In genomic region chr17:38907930-38908675, GRCh38 we compare ENCODE assay signal across 16 cellular contexts. TPM values are rescaled to one million over a fixed set of nuclear protein-coding genes. Genes with fewer than 3 reads are reported as not detected.
A peak's percentile ranks its signal among the peaks of the same experiment; 100 is the strongest.
DNase-seq lines count a peak whose midpoint lies in the region; ATAC-seq, FAIRE-seq and TF ChIP-seq lines count a peak whose summit lies in the region.
"Had no signal": no experiment of that assay in that cellular context is flagged by ENCODE, and none has a peak within 500 bp of the region (broad histone marks: within the 10 kb centered on the region; RNA-seq: fewer than 3 reads in every experiment).

No MANE protein-coding gene starts in this region.

- H3K27ac ChIP-seq in brain microvascular endothelial cell (no peak overlapping the region), HepG2 (ENCODE audit: extremely low read length, insufficient read depth, low read length) (no peak overlapping the region), subcutaneous abdominal adipose tissue (ENCODE audit: low read depth, low read length) (peak overlapping the region; percentile 81)
- H3K27ac ChIP-seq: GM23248 had no signal

- H3K4me1 Mint-ChIP-seq in IgD-negative memory B cell, result peaks cover 12 to 24% (median 18%) of the 10 kb centered on the region in 3 donors

- H3K27me3 ChIP-seq in brain microvascular endothelial cell (replicated peaks) (no peaks in the 10 kb centered on the region), HepG2 (ENCODE audit: control insufficient read depth in 1 of 2, insufficient read depth in 2 of 2, low read length in 2 of 2) (no peaks in the 10 kb centered on the region), subcutaneous abdominal adipose tissue (ENCODE audit: control insufficient read depth in 5 of 5, insufficient read depth in 4 of 5, low read length in 5 of 5) (no peaks in the 10 kb centered on the region)

- no peak for FAIRE-seq in HepG2 (lab: Jason Lieb, UNC)

- H3K4me2 ChIP-seq in HepG2 (ENCODE audit: low read depth, low read length), result no peak overlapping the region

- in situ Hi-C loops in brain microvascular endothelial cell (cut with HindIII; ENCODE audit: low pct_ligation_motif_present, low sequenced_read_pairs), result no loop called here
- in situ Hi-C loops in HepG2 (cut with HindIII; ENCODE audit: extremely low pct_ligation_motif_present, low pct_unique_long_range_greater_than_20kb), result no loop called here

- H3K36me3 ChIP-seq in brain microvascular endothelial cell (replicated peaks), result peaks cover 68% of the 10 kb centered on the region
- peaks cover 38 to 78% of the 10 kb centered on the region in 2 experiments for H3K36me3 ChIP-seq in HepG2 (replicated peaks in 1 of 2; ENCODE audit: control insufficient read depth in 1 of 2, insufficient read depth in 2 of 2, low read length in 2 of 2)
- H3K36me3 ChIP-seq in subcutaneous abdominal adipose tissue (ENCODE audit: control insufficient read depth in 5 of 5, insufficient read depth in 5 of 5, low read length in 5 of 5), result peaks cover 0 to 58% (median 22%) of the 10 kb centered on the region in 5 donors

- H3K27ac Mint-ChIP-seq in IgD-negative memory B cell, result peak overlapping the region in 2 of 3 donors; percentile 31 to 37

- peaks cover 3% of the 10 kb centered on the region; the same call in 1 of the 2 replicates for H3K4me1 ChIP-seq in HepG2 (ENCODE audit: insufficient read depth, low read length)
- peaks cover 6 to 63% (median 56%) of the 10 kb centered on the region in 5 donors for H3K4me1 ChIP-seq in subcutaneous abdominal adipose tissue (ENCODE audit: control insufficient read depth in 5 of 5, insufficient read depth in 5 of 5, low read length in 5 of 5)

- peaks cover 11% of the 10 kb centered on the region for H4K20me1 ChIP-seq in HepG2 (ENCODE audit: insufficient read depth, low read length)

- no peak overlapping the region for H3K4me3 ChIP-seq in brain microvascular endothelial cell (ENCODE audit: low read depth, low read length)
- H3K4me3 ChIP-seq in HepG2 (replicated peaks in 1 of 3; ENCODE audit: insufficient read depth in 1 of 3, low read depth in 2 of 3, low read length in 3 of 3), result no peak overlapping the region
- H3K4me3 ChIP-seq in subcutaneous abdominal adipose tissue (ENCODE audit: low read depth in 1 of 5, low read length in 5 of 5), result peak overlapping the region in 1 of 5 donors; percentile 6
- H3K4me3 ChIP-seq: GM23248 had no signal

- CTCF ChIA-PET in HepG2 (lab: Yijun Ruan, JAX; ENCODE audit: low intra/inter-chr PET ratio, low total read pairs), result no interaction called here

- intact Hi-C loops in HepG2 (cut with micrococcal nuclease; ENCODE audit: unreplicated experiment), result no loop called here

- H3K4me3 Mint-ChIP-seq in IgD-negative memory B cell, result no peak overlapping the region

- no TSS peak for BruUV-seq in HepG2 (replicated peaks; lab: Mats Ljungman, UMichigan)

- TF ChIP-seq CTCF in brain microvascular endothelial cell (IDR thresholded peaks at IDR 0.05; ENCODE audit: low read depth, low read length, missing control alignments) (peak; percentile 6), HepG2 (CRISPR knock-in tag; IDR thresholded peaks at IDR 0.05) (peak; percentile 26), omental fat pad (IDR thresholded peaks at IDR 0.05) (no peak)

- TF ChIP-seq EP300 in HepG2 (IDR thresholded peaks at IDR 0.05; ENCODE audit: low read depth in 2 of 2, low read length in 2 of 2) (no peak), HepG2 (CRISPR knock-in tag; IDR thresholded peaks at IDR 0.05; ENCODE audit: borderline replicate concordance) (no peak)

- H2AFZ ChIP-seq in HepG2 (ENCODE audit: low read length), result no peak overlapping the region
- H2AFZ ChIP-seq: GM23248 had no signal

- no peaks in the 10 kb centered on the region for H3K9me3 Mint-ChIP-seq in IgD-negative memory B cell

- H3K27me3 Mint-ChIP-seq in IgD-negative memory B cell, result no peaks in the 10 kb centered on the region

- no peak for TF ChIP-seq RAD21 in HepG2 (CRISPR knock-in tag; IDR thresholded peaks at IDR 0.05)

- H3K9me3 ChIP-seq in HepG2 (ENCODE audit: low read length) (no peaks in the 10 kb centered on the region), subcutaneous abdominal adipose tissue (ENCODE audit: control insufficient read depth in 5 of 5, low read length in 5 of 5) (no peaks in the 10 kb centered on the region)

- POLR2A ChIA-PET in HepG2 (lab: Yijun Ruan, JAX), result interaction anchor here (1.0 to 2.2 kb wide), 2 partner anchors 35 to 37 kb away, joined by 3 to 5 read pairs; no protein-coding TSS in a partner anchor

- ATAC-seq in HepG2, result peak; percentile 32
- ATAC-seq in GM21717 (IDR thresholded peaks at IDR 0.05; ENCODE audit: unreplicated experiment), result no peak
- ATAC-seq in omental fat pad (ENCODE audit: low FRiP score), result no peak

- no peaks in the 10 kb centered on the region for H3K36me3 Mint-ChIP-seq in IgD-negative memory B cell

- no peak overlapping the region for H3K9ac ChIP-seq in HepG2 (ENCODE audit: insufficient read depth, low read depth, low read length)
- peak overlapping the region in 3 of 5 donors; percentile 3 to 60 (median 45) for H3K9ac ChIP-seq in subcutaneous abdominal adipose tissue (ENCODE audit: low read length in 5 of 5)
- H3K9ac ChIP-seq: GM23248 had no signal

- peaks cover 3% of the 10 kb centered on the region for H3K79me2 ChIP-seq in HepG2 (ENCODE audit: insufficient read depth, low read length)

- WGBS in HepG2 (ENCODE audit: low lambda C conversion rate), result 93% methylated on average over 6 of the region's 15 CpGs

- DNase-seq in brain microvascular endothelial cell (no peak), HepG2 (ENCODE audit: low spot score) (no peak), anterior cingulate cortex (lab: John Stamatoyannopoulos, UW) (no peak), omental fat pad (ENCODE audit: low spot score) (no peak)
- DNase-seq: caudate nucleus; EL; GM23248; Karpas-422; NCI-H446 treated with DMSO at 0.1 percent for 48 hours; stimulated activated CD4-positive, alpha-beta T cell treated with anti-CD3 and anti-CD28 coated beads, Interleukin-2, amount 100 ng/mL, for 48 hours had no signal

- TF ChIP-seq POLR2A in HepG2 (IDR thresholded peaks at IDR 0.05; ENCODE audit: insufficient read depth in 1 of 2, low read depth in 2 of 2, low read length in 2 of 2), result no peak

RNA-seq across cellular contexts. Expression of gene LASP1, which starts 38.2 kb away (rescaled TPM):
- polyA plus RNA-seq in IgD-negative memory B cell (44.5 TPM), HepG2 (2011; rRNA removed) (70.1 and 80.4 TPM in 2 replicates)
- total RNA-seq in HepG2 (2016; rRNA removed; fragmentation: Illumina TruSeq; extraction: Trizol) (97.0 and 110 TPM in 2 replicates), omental fat pad (100 to 1,000 TPM; 111 to 174 (median 148) TPM)
- 9.8 and 10.1 TPM in 2 replicates for total RNA-seq in HepG2 (2016; cell fraction: cytosol; rRNA removed; fragmentation: Illumina TruSeq; extraction: Trizol; ENCODE audit: low read depth)
- total RNA-seq in HepG2 (2016; cell fraction: insoluble cytoplasmic fraction; rRNA removed; fragmentation: Illumina TruSeq; extraction: Trizol), result 92.3 and 97.2 TPM in 2 replicates
- total RNA-seq in HepG2 (2016; cell fraction: membrane; rRNA removed; fragmentation: Illumina TruSeq; extraction: Trizol), result 38.1 and 38.7 TPM in 2 replicates
- total RNA-seq in HepG2 (2016; cell fraction: nucleus; rRNA removed; fragmentation: Illumina TruSeq; extraction: Trizol), result 62.5 and 68.5 TPM in 2 replicates
- polyA plus RNA-seq in HepG2 (2011; cell fraction: cytosol; rRNA removed), result 81.9 and 127 TPM in 2 replicates
- polyA plus RNA-seq in HepG2 (2011; cell fraction: nucleus; rRNA removed), result 107 and 129 TPM in 2 replicates
- polyA plus RNA-seq in HepG2 (2012), result 82.2 and 85.9 TPM in 2 replicates
- 7.2 and 8.1 TPM in 2 replicates for polyA plus RNA-seq in HepG2 (2016; cell fraction: cytosol; fragmentation: Illumina TruSeq; extraction: Trizol; ENCODE audit: low read depth)
- 138 and 161 TPM in 2 replicates for polyA plus RNA-seq in HepG2 (2016; cell fraction: insoluble cytoplasmic fraction; fragmentation: Illumina TruSeq; extraction: Trizol; ENCODE audit: low read depth)
- polyA plus RNA-seq in HepG2 (2016; cell fraction: membrane; fragmentation: Illumina TruSeq; extraction: Trizol; ENCODE audit: low read depth), result 25.1 and 28.1 TPM in 2 replicates
- 109 and 113 TPM in 2 replicates for polyA plus RNA-seq in HepG2 (2016; cell fraction: nucleus; fragmentation: Illumina TruSeq; extraction: Trizol; ENCODE audit: insufficient read depth, low read depth)
- 136 and 189 TPM in 2 replicates for polyA minus RNA-seq in HepG2 (2011; rRNA and poly(A)+ RNA removed; ENCODE audit: low replicate concordance)
- 107 and 130 TPM in 2 replicates for polyA minus RNA-seq in HepG2 (2011; cell fraction: cytosol; rRNA and poly(A)+ RNA removed)
- polyA minus RNA-seq in HepG2 (2011; cell fraction: nucleus; rRNA and poly(A)+ RNA removed), result 49.2 and 50.4 TPM in 2 replicates

RNA-seq across cellular contexts. Expression of gene RPL23, which starts 54.6 kb away (rescaled TPM):
- polyA plus RNA-seq in IgD-negative memory B cell (1,385 TPM), HepG2 (2011; rRNA removed) (4,288 and 4,860 TPM in 2 replicates)
- total RNA-seq in HepG2 (2016; rRNA removed; fragmentation: Illumina TruSeq; extraction: Trizol) (2,790 and 3,298 TPM in 2 replicates), omental fat pad (1,000 to 10,000 TPM; 1,566 to 2,133 (median 2,034) TPM)
- total RNA-seq in HepG2 (2016; cell fraction: cytosol; rRNA removed; fragmentation: Illumina TruSeq; extraction: Trizol; ENCODE audit: low read depth), result 4,051 and 4,588 TPM in 2 replicates
- total RNA-seq in HepG2 (2016; cell fraction: insoluble cytoplasmic fraction; rRNA removed; fragmentation: Illumina TruSeq; extraction: Trizol), result 2,655 and 3,446 TPM in 2 replicates
- 6,899 and 6,901 TPM in 2 replicates for total RNA-seq in HepG2 (2016; cell fraction: membrane; rRNA removed; fragmentation: Illumina TruSeq; extraction: Trizol)
- total RNA-seq in HepG2 (2016; cell fraction: nucleus; rRNA removed; fragmentation: Illumina TruSeq; extraction: Trizol), result 995 and 1,125 TPM in 2 replicates
- polyA plus RNA-seq in HepG2 (2011; cell fraction: cytosol; rRNA removed), result 4,164 and 5,084 TPM in 2 replicates
- polyA plus RNA-seq in HepG2 (2011; cell fraction: nucleus; rRNA removed), result 680 and 915 TPM in 2 replicates
- polyA plus RNA-seq in HepG2 (2012), result 4,457 and 5,527 TPM in 2 replicates
- polyA plus RNA-seq in HepG2 (2016; cell fraction: cytosol; fragmentation: Illumina TruSeq; extraction: Trizol; ENCODE audit: low read depth), result 5,325 and 6,272 TPM in 2 replicates
- polyA plus RNA-seq in HepG2 (2016; cell fraction: insoluble cytoplasmic fraction; fragmentation: Illumina TruSeq; extraction: Trizol; ENCODE audit: low read depth), result 3,877 and 3,973 TPM in 2 replicates
- 7,669 and 7,726 TPM in 2 replicates for polyA plus RNA-seq in HepG2 (2016; cell fraction: membrane; fragmentation: Illumina TruSeq; extraction: Trizol; ENCODE audit: low read depth)
- 2,046 and 2,062 TPM in 2 replicates for polyA plus RNA-seq in HepG2 (2016; cell fraction: nucleus; fragmentation: Illumina TruSeq; extraction: Trizol; ENCODE audit: insufficient read depth, low read depth)
- polyA minus RNA-seq in HepG2 (2011; rRNA and poly(A)+ RNA removed; ENCODE audit: low replicate concordance), result 223 and 322 TPM in 2 replicates
- 1,056 and 1,226 TPM in 2 replicates for polyA minus RNA-seq in HepG2 (2011; cell fraction: cytosol; rRNA and poly(A)+ RNA removed)
- 292 and 362 TPM in 2 replicates for polyA minus RNA-seq in HepG2 (2011; cell fraction: nucleus; rRNA and poly(A)+ RNA removed)

RNA-seq across cellular contexts. Expression of gene FBXO47, which starts 59.1 kb away (rescaled TPM):
- polyA plus RNA-seq in IgD-negative memory B cell (not detected), HepG2 (2011; rRNA removed) (not detected in 2 replicates)
- total RNA-seq in HepG2 (2016; rRNA removed; fragmentation: Illumina TruSeq; extraction: Trizol) (not detected in 2 replicates), omental fat pad (not detected)
- total RNA-seq in HepG2 (2016; cell fraction: cytosol; rRNA removed; fragmentation: Illumina TruSeq; extraction: Trizol; ENCODE audit: low read depth), result not detected in 2 replicates
- not detected in 2 replicates for total RNA-seq in HepG2 (2016; cell fraction: insoluble cytoplasmic fraction; rRNA removed; fragmentation: Illumina TruSeq; extraction: Trizol)
- total RNA-seq in HepG2 (2016; cell fraction: membrane; rRNA removed; fragmentation: Illumina TruSeq; extraction: Trizol), result not detected in 2 replicates
- not detected in 2 replicates for total RNA-seq in HepG2 (2016; cell fraction: nucleus; rRNA removed; fragmentation: Illumina TruSeq; extraction: Trizol)
- not detected in 2 replicates for polyA plus RNA-seq in HepG2 (2011; cell fraction: cytosol; rRNA removed)
- polyA plus RNA-seq in HepG2 (2011; cell fraction: nucleus; rRNA removed), result not detected in 2 replicates
- not detected in 2 replicates for polyA plus RNA-seq in HepG2 (2012)
- not detected in 2 replicates for polyA plus RNA-seq in HepG2 (2016; cell fraction: cytosol; fragmentation: Illumina TruSeq; extraction: Trizol; ENCODE audit: low read depth)
- polyA plus RNA-seq in HepG2 (2016; cell fraction: insoluble cytoplasmic fraction; fragmentation: Illumina TruSeq; extraction: Trizol; ENCODE audit: low read depth), result not detected in 2 replicates
- not detected in 2 replicates for polyA plus RNA-seq in HepG2 (2016; cell fraction: membrane; fragmentation: Illumina TruSeq; extraction: Trizol; ENCODE audit: low read depth)
- not detected in 2 replicates for polyA plus RNA-seq in HepG2 (2016; cell fraction: nucleus; fragmentation: Illumina TruSeq; extraction: Trizol; ENCODE audit: insufficient read depth, low read depth)
- not detected in 2 replicates for polyA minus RNA-seq in HepG2 (2011; rRNA and poly(A)+ RNA removed; ENCODE audit: low replicate concordance)
- not detected in 2 replicates for polyA minus RNA-seq in HepG2 (2011; cell fraction: cytosol; rRNA and poly(A)+ RNA removed)
- not detected in 2 replicates for polyA minus RNA-seq in HepG2 (2011; cell fraction: nucleus; rRNA and poly(A)+ RNA removed)
- total RNA-seq: glomerular endothelial cell, myocyte, ureter had no signal
- polyA plus RNA-seq: GM23248 had no signal

Comparison
In these comparisons a context has a peak if more than half of its experiments do, and no peak if none do; other contexts are left out.
1. CTCF ChIP-seq: peak in brain microvascular endothelial cell (single experiment) and HepG2 (single experiment); none in omental fat pad (0 of 3).